ENCODE assay signal across 2 cellular contexts in the genomic region with DNA sequence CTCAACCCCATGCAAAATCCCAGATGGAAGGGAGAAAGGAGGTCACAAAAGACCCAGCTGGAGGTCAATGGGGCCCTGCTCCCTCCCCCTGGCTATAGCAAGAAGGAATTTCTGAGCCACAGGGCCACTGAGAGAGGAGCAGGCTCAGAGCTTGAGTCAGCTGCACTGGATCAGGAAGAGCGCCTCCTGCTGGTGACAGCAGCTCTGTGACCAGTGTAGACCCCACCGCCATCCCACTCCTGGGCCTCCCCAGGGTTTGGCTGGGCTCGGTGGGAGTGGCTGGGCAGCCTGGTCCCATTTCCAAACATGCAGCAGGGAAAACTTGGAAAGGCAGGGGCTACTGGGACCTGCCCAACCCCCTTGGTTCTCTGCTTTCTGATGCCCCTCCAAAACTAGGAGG.
A peak's percentile ranks its signal among the peaks of the same experiment; 100 is the strongest.
TF ChIP-seq lines count a peak whose summit lies in the region.

No MANE protein-coding gene starts in this region.

TF ChIP-seq in HEK293, 187 proteins besides CTCF, POLR2A, EP300 and RAD21:
- TF ChIP-seq ZNF404 (tag by site-specific recombination; IDR thresholded peaks at IDR 0.05) = no peak
- no peak for TF ChIP-seq ZNF175 (tag by site-specific recombination; IDR thresholded peaks at IDR 0.05)
- TF ChIP-seq, protein P1, sequence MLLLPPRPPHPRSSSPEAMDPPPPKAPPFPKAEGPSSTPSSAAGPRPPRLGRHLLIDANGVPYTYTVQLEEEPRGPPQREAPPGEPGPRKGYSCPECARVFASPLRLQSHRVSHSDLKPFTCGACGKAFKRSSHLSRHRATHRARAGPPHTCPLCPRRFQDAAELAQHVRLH (tag by site-specific recombination; IDR thresholded peaks at IDR 0.05) = 0 out of 2 replicates have a peak, but pooled peaks have one; percentile 18
- TF ChIP-seq, protein P2, sequence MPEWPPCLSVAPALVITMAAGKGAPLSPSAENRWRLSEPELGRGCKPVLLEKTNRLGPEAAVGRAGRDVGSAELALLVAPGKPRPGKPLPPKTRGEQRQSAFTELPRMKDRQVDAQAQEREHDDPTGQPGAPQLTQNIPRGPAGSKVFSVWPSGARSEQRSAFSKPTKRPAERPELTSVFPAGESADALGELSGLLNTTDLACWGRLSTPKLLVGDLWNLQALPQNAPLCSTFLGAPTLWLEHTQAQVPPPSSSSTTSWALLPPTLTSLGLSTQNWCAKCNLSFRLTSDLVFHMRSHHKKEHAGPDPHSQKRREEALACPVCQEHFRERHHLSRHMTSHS (tag by site-specific recombination; IDR thresholded peaks at IDR 0.05) = no peak
- no peak for TF ChIP-seq ZNF274 (IDR thresholded peaks at IDR 0.05; ENCODE audit: low read length)
- TF ChIP-seq ZNF274 (tag by site-specific recombination; IDR thresholded peaks at IDR 0.05; ENCODE audit: borderline replicate concordance) = no peak
- TF ChIP-seq, protein P3, sequence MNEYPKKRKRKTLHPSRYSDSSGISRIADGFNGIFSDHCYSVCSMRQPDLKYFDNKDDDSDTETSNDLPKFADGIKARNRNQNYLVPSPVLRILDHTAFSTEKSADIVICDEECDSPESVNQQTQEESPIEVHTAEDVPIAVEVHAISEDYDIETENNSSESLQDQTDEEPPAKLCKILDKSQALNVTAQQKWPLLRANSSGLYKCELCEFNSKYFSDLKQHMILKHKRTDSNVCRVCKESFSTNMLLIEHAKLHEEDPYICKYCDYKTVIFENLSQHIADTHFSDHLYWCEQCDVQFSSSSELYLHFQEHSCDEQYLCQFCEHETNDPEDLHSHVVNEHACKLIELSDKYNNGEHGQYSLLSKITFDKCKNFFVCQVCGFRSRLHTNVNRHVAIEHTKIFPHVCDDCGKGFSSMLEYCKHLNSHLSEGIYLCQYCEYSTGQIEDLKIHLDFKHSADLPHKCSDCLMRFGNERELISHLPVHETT (tag by site-specific recombination; IDR thresholded peaks at IDR 0.05) = no peak
- no peak for TF ChIP-seq ZNF311 (tag by site-specific recombination; IDR thresholded peaks at IDR 0.05; ENCODE audit: borderline replicate concordance)
TF ChIP-seq in HEK293: peak in this region for 1.

TF ChIP-seq in K562, 482 proteins besides CTCF, POLR2A, EP300 and RAD21:
- TF ChIP-seq TSC22D4 (tag; IDR thresholded peaks at IDR 0.05) (no peak), CREBBP (IDR thresholded peaks at IDR 0.05; ENCODE audit: low read depth, low read length) (no peak), ILK (tag; IDR thresholded peaks at IDR 0.05; ENCODE audit: borderline replicate concordance, low read depth) (no peak), ZNF408 (CRISPR knock-in tag; IDR thresholded peaks at IDR 0.05; ENCODE audit: low read depth) (no peak), JUNB (CRISPR knock-in tag; conservative IDR thresholded peaks at IDR 0.05) (no peak), CTBP1 (IDR thresholded peaks at IDR 0.05; ENCODE audit: borderline replicate concordance) (no peak), ZNF121 (CRISPR knock-in tag; conservative IDR thresholded peaks at IDR 0.05) (no peak), WHSC1 (IDR thresholded peaks at IDR 0.05; ENCODE audit: low read length) (no peak)
- TF ChIP-seq, protein P4, sequence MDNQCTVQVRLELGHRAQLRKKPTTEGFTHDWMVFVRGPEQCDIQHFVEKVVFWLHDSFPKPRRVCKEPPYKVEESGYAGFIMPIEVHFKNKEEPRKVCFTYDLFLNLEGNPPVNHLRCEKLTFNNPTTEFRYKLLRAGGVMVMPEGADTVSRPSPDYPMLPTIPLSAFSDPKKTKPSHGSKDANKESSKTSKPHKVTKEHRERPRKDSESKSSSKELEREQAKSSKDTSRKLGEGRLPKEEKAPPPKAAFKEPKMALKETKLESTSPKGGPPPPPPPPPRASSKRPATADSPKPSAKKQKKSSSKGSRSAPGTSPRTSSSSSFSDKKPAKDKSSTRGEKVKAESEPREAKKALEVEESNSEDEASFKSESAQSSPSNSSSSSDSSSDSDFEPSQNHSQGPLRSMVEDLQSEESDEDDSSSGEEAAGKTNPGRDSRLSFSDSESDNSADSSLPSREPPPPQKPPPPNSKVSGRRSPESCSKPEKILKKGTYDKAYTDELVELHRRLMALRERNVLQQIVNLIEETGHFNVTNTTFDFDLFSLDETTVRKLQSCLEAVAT (IDR thresholded peaks at IDR 0.05) = no peak
- TF ChIP-seq, protein P5, sequence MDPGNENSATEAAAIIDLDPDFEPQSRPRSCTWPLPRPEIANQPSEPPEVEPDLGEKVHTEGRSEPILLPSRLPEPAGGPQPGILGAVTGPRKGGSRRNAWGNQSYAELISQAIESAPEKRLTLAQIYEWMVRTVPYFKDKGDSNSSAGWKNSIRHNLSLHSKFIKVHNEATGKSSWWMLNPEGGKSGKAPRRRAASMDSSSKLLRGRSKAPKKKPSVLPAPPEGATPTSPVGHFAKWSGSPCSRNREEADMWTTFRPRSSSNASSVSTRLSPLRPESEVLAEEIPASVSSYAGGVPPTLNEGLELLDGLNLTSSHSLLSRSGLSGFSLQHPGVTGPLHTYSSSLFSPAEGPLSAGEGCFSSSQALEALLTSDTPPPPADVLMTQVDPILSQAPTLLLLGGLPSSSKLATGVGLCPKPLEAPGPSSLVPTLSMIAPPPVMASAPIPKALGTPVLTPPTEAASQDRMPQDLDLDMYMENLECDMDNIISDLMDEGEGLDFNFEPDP (CRISPR knock-in tag; IDR thresholded peaks at IDR 0.05) = no peak
